1 cellular context compared by ENCODE assay signal in the genomic region with DNA sequence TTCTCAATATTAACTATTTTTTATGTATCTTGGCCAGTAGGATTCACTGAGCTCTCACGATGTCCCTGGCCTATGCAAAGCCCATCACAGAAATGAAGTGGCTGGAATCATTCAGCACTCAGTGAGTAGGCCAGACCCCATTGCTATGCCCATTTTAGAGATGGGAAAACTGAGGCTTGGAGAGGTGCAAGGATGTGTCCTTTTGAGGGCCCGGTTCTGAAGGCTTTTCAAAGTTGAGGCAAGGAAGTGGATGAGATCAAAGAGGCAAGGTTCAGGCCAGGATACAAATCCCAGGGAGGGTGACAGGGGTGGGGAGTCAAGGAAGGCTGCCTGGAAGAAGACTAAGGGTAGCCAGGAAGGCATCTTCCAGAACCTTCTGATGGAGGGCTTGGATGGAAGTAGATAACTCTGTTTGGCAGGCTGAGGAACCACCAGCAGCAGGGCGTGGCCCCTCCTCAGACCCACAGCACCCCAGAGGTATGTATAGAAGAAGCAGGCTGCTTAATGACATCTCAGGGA.
TF ChIP-seq lines count a peak whose summit lies in the region.

No MANE protein-coding gene starts in this region.

TF ChIP-seq in K562, 482 proteins besides CTCF, POLR2A, EP300 and RAD21 (continued from another document and continues in another):
- no peak for TF ChIP-seq FUS (optimal IDR thresholded peaks at IDR 0.05; ENCODE audit: low read depth, low read length)
- no peak for TF ChIP-seq TBL1XR1 (IDR thresholded peaks at IDR 0.05; ENCODE audit: low read length in 2 of 2)
- no peak for TF ChIP-seq IRF2 (CRISPR knock-in tag; IDR thresholded peaks at IDR 0.05)
- TF ChIP-seq, protein P1, sequence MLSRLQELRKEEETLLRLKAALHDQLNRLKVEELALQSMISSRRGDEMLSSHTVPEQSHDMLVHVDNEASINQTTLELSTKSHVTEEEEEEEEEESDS (CRISPR knock-in tag; IDR thresholded peaks at IDR 0.05): no peak
- TF ChIP-seq ZBTB7A (IDR thresholded peaks at IDR 0.05; ENCODE audit: borderline replicate concordance, control insufficient read depth, low read depth, low read length): no peak
- TF ChIP-seq CXXC5 (CRISPR knock-in tag; IDR thresholded peaks at IDR 0.05): no peak
- no peak for TF ChIP-seq CBX8 (IDR thresholded peaks at IDR 0.05; ENCODE audit: borderline replicate concordance, extremely low read depth, low read depth, low read length, poor library complexity, severe bottlenecking)
- TF ChIP-seq, protein P2, sequence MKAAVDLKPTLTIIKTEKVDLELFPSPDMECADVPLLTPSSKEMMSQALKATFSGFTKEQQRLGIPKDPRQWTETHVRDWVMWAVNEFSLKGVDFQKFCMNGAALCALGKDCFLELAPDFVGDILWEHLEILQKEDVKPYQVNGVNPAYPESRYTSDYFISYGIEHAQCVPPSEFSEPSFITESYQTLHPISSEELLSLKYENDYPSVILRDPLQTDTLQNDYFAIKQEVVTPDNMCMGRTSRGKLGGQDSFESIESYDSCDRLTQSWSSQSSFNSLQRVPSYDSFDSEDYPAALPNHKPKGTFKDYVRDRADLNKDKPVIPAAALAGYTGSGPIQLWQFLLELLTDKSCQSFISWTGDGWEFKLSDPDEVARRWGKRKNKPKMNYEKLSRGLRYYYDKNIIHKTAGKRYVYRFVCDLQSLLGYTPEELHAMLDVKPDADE (conservative IDR thresholded peaks at IDR 0.05; ENCODE audit: control insufficient read depth, low read depth, low read length): no peak
- TF ChIP-seq, protein P3, sequence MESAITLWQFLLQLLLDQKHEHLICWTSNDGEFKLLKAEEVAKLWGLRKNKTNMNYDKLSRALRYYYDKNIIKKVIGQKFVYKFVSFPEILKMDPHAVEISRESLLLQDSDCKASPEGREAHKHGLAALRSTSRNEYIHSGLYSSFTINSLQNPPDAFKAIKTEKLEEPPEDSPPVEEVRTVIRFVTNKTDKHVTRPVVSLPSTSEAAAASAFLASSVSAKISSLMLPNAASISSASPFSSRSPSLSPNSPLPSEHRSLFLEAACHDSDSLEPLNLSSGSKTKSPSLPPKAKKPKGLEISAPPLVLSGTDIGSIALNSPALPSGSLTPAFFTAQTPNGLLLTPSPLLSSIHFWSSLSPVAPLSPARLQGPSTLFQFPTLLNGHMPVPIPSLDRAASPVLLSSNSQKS (CRISPR knock-in tag; IDR thresholded peaks at IDR 0.05): no peak
- no peak for TF ChIP-seq MYNN (IDR thresholded peaks at IDR 0.05)
- no peak for TF ChIP-seq MYNN (CRISPR knock-in tag; IDR thresholded peaks at IDR 0.05)
- TF ChIP-seq HIVEP1 (CRISPR knock-in tag; IDR thresholded peaks at IDR 0.05): no peak
- TF ChIP-seq, protein P4, sequence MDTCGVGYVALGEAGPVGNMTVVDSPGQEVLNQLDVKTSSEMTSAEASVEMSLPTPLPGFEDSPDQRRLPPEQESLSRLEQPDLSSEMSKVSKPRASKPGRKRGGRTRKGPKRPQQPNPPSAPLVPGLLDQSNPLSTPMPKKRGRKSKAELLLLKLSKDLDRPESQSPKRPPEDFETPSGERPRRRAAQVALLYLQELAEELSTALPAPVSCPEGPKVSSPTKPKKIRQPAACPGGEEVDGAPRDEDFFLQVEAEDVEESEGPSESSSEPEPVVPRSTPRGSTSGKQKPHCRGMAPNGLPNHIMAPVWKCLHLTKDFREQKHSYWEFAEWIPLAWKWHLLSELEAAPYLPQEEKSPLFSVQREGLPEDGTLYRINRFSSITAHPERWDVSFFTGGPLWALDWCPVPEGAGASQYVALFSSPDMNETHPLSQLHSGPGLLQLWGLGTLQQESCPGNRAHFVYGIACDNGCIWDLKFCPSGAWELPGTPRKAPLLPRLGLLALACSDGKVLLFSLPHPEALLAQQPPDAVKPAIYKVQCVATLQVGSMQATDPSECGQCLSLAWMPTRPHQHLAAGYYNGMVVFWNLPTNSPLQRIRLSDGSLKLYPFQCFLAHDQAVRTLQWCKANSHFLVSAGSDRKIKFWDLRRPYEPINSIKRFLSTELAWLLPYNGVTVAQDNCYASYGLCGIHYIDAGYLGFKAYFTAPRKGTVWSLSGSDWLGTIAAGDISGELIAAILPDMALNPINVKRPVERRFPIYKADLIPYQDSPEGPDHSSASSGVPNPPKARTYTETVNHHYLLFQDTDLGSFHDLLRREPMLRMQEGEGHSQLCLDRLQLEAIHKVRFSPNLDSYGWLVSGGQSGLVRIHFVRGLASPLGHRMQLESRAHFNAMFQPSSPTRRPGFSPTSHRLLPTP (IDR thresholded peaks at IDR 0.05; ENCODE audit: borderline replicate concordance, extremely low read depth, insufficient read length): no peak
- TF ChIP-seq U2AF2 (optimal IDR thresholded peaks at IDR 0.05; ENCODE audit: low read depth, low read length): no peak
- TF ChIP-seq ZNF436 (CRISPR knock-in tag; IDR thresholded peaks at IDR 0.05): peak; percentile 97
- no peak for TF ChIP-seq RBM34 (IDR thresholded peaks at IDR 0.05; ENCODE audit: borderline replicate concordance, insufficient read depth, low read length)
- no peak for TF ChIP-seq SP1 (CRISPR knock-in tag; IDR thresholded peaks at IDR 0.05)
- TF ChIP-seq, protein P5, sequence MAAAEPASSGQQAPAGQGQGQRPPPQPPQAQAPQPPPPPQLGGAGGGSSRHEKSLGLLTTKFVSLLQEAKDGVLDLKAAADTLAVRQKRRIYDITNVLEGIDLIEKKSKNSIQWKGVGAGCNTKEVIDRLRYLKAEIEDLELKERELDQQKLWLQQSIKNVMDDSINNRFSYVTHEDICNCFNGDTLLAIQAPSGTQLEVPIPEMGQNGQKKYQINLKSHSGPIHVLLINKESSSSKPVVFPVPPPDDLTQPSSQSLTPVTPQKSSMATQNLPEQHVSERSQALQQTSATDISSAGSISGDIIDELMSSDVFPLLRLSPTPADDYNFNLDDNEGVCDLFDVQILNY (CRISPR knock-in tag; IDR thresholded peaks at IDR 0.05): no peak
- TF ChIP-seq, protein P6, sequence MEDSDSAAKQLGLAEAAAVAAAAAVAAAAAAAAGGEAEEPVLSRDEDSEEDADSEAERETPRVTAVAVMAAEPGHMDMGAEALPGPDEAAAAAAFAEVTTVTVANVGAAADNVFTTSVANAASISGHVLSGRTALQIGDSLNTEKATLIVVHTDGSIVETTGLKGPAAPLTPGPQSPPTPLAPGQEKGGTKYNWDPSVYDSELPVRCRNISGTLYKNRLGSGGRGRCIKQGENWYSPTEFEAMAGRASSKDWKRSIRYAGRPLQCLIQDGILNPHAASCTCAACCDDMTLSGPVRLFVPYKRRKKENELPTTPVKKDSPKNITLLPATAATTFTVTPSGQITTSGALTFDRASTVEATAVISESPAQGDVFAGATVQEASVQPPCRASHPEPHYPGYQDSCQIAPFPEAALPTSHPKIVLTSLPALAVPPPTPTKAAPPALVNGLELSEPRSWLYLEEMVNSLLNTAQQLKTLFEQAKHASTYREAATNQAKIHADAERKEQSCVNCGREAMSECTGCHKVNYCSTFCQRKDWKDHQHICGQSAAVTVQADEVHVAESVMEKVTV (CRISPR knock-in tag; IDR thresholded peaks at IDR 0.05): no peak
- TF ChIP-seq, protein P7, sequence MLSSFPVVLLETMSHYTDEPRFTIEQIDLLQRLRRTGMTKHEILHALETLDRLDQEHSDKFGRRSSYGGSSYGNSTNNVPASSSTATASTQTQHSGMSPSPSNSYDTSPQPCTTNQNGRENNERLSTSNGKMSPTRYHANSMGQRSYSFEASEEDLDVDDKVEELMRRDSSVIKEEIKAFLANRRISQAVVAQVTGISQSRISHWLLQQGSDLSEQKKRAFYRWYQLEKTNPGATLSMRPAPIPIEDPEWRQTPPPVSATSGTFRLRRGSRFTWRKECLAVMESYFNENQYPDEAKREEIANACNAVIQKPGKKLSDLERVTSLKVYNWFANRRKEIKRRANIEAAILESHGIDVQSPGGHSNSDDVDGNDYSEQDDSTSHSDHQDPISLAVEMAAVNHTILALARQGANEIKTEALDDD (IDR thresholded peaks at IDR 0.05): no peak
- TF ChIP-seq ZNF282 (CRISPR knock-in tag; IDR thresholded peaks at IDR 0.05): no peak
- TF ChIP-seq KHSRP (IDR thresholded peaks at IDR 0.05): no peak
- TF ChIP-seq, protein P8, sequence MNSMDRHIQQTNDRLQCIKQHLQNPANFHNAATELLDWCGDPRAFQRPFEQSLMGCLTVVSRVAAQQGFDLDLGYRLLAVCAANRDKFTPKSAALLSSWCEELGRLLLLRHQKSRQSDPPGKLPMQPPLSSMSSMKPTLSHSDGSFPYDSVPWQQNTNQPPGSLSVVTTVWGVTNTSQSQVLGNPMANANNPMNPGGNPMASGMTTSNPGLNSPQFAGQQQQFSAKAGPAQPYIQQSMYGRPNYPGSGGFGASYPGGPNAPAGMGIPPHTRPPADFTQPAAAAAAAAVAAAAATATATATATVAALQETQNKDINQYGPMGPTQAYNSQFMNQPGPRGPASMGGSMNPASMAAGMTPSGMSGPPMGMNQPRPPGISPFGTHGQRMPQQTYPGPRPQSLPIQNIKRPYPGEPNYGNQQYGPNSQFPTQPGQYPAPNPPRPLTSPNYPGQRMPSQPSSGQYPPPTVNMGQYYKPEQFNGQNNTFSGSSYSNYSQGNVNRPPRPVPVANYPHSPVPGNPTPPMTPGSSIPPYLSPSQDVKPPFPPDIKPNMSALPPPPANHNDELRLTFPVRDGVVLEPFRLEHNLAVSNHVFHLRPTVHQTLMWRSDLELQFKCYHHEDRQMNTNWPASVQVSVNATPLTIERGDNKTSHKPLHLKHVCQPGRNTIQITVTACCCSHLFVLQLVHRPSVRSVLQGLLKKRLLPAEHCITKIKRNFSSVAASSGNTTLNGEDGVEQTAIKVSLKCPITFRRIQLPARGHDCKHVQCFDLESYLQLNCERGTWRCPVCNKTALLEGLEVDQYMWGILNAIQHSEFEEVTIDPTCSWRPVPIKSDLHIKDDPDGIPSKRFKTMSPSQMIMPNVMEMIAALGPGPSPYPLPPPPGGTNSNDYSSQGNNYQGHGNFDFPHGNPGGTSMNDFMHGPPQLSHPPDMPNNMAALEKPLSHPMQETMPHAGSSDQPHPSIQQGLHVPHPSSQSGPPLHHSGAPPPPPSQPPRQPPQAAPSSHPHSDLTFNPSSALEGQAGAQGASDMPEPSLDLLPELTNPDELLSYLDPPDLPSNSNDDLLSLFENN (IDR thresholded peaks at IDR 0.05; ENCODE audit: low read depth in 2 of 2, low read length in 2 of 2): no peak
- TF ChIP-seq, protein P9, sequence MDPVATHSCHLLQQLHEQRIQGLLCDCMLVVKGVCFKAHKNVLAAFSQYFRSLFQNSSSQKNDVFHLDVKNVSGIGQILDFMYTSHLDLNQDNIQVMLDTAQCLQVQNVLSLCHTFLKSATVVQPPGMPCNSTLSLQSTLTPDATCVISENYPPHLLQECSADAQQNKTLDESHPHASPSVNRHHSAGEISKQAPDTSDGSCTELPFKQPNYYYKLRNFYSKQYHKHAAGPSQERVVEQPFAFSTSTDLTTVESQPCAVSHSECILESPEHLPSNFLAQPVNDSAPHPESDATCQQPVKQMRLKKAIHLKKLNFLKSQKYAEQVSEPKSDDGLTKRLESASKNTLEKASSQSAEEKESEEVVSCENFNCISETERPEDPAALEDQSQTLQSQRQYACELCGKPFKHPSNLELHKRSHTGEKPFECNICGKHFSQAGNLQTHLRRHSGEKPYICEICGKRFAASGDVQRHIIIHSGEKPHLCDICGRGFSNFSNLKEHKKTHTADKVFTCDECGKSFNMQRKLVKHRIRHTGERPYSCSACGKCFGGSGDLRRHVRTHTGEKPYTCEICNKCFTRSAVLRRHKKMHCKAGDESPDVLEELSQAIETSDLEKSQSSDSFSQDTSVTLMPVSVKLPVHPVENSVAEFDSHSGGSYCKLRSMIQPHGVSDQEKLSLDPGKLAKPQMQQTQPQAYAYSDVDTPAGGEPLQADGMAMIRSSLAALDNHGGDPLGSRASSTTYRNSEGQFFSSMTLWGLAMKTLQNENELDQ (CRISPR knock-in tag; IDR thresholded peaks at IDR 0.05; ENCODE audit: borderline replicate concordance): no peak
- TF ChIP-seq RBFOX2 (IDR thresholded peaks at IDR 0.05; ENCODE audit: low read depth, low read length): no peak
- TF ChIP-seq NR2C1 (IDR thresholded peaks at IDR 0.05): peak; percentile 19; the same call in 1 of the 2 replicates
- TF ChIP-seq NR2C1 (tag; IDR thresholded peaks at IDR 0.05): no peak
- no peak for TF ChIP-seq ZNF124 (CRISPR knock-in tag; IDR thresholded peaks at IDR 0.05)
- TF ChIP-seq ARID1B (IDR thresholded peaks at IDR 0.05): no peak
- TF ChIP-seq, protein P10, sequence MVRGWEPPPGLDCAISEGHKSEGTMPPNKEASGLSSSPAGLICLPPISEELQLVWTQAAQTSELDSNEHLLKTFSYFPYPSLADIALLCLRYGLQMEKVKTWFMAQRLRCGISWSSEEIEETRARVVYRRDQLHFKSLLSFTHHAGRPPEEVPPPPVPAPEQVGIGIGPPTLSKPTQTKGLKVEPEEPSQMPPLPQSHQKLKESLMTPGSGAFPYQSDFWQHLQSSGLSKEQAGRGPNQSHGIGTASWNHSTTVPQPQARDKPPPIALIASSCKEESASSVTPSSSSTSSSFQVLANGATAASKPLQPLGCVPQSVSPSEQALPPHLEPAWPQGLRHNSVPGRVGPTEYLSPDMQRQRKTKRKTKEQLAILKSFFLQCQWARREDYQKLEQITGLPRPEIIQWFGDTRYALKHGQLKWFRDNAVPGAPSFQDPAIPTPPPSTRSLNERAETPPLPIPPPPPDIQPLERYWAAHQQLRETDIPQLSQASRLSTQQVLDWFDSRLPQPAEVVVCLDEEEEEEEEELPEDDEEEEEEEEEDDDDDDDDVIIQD (CRISPR knock-in tag; IDR thresholded peaks at IDR 0.05): no peak
- no peak for TF ChIP-seq CBFB (CRISPR knock-in tag; IDR thresholded peaks at IDR 0.05)
- TF ChIP-seq ZNF324 (CRISPR knock-in tag; IDR thresholded peaks at IDR 0.05): no peak
- TF ChIP-seq PURB (CRISPR knock-in tag; IDR thresholded peaks at IDR 0.05; ENCODE audit: low read depth): no peak
- TF ChIP-seq, protein P11, sequence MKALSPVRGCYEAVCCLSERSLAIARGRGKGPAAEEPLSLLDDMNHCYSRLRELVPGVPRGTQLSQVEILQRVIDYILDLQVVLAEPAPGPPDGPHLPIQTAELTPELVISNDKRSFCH (CRISPR knock-in tag; IDR thresholded peaks at IDR 0.05): no peak
- TF ChIP-seq, protein P11 (tag; IDR thresholded peaks at IDR 0.05): peak; percentile 49; the same call in 1 of the 2 replicates
- TF ChIP-seq, protein P12, sequence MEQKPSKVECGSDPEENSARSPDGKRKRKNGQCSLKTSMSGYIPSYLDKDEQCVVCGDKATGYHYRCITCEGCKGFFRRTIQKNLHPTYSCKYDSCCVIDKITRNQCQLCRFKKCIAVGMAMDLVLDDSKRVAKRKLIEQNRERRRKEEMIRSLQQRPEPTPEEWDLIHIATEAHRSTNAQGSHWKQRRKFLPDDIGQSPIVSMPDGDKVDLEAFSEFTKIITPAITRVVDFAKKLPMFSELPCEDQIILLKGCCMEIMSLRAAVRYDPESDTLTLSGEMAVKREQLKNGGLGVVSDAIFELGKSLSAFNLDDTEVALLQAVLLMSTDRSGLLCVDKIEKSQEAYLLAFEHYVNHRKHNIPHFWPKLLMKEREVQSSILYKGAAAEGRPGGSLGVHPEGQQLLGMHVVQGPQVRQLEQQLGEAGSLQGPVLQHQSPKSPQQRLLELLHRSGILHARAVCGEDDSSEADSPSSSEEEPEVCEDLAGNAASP (IDR thresholded peaks at IDR 0.05): no peak
- TF ChIP-seq SREBF1 (IDR thresholded peaks at IDR 0.05; ENCODE audit: borderline replicate concordance, low read depth, low read length): no peak
- TF ChIP-seq, protein P13, sequence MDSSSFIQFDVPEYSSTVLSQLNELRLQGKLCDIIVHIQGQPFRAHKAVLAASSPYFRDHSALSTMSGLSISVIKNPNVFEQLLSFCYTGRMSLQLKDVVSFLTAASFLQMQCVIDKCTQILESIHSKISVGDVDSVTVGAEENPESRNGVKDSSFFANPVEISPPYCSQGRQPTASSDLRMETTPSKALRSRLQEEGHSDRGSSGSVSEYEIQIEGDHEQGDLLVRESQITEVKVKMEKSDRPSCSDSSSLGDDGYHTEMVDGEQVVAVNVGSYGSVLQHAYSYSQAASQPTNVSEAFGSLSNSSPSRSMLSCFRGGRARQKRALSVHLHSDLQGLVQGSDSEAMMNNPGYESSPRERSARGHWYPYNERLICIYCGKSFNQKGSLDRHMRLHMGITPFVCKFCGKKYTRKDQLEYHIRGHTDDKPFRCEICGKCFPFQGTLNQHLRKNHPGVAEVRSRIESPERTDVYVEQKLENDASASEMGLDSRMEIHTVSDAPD (CRISPR knock-in tag; IDR thresholded peaks at IDR 0.05): no peak
